8 cellular contexts compared by ENCODE assay signal in the genomic region with DNA sequence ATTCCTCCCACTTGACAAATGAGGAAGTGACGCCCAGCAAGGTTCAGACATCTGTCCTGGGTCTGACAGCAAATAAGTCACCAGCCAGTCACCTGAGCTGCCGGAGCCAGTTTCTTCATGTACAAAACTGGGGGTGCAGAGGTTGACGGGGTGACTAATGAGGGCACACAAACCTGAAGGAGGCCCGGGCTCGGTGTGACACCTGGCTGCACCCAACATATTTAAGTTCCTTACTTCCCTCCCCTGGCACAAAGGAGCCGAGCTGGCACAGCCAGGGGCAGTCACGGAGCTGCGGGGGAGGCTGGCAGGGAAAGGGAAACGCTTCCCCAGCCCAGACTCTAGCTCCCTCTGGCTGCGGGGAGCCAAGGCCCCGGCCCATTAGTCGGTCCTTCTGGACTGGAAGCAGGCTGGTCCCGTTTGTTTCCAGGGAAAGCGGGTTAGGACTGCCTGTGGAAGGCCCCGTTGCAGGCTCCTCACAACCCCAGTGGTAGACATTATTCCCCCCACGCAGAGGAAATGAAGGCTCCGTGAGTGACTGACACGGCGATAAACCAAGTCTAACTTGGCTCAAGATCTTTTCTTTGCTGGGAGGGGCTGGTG.
DNase-seq lines count a peak whose midpoint lies in the region; ATAC-seq, FAIRE-seq and TF ChIP-seq lines count a peak whose summit lies in the region.

No MANE protein-coding gene starts in this region.

- TF ChIP-seq CTCF in D721Med (IDR thresholded peaks at IDR 0.05; ENCODE audit: insufficient read depth, missing control alignments), result peak; percentile 33

- H3K4me1 ChIP-seq in HUES48 (ENCODE audit: control insufficient read depth, insufficient read depth, low read length), result peaks cover 20% of the 10 kb centered on the region; the same call in 1 of the 2 replicates

- peak overlapping the region; percentile 76 for H3K27ac ChIP-seq in HUES48 (ENCODE audit: low read depth, low read length)

- peak overlapping the region; percentile 84 for H3K4me3 Mint-ChIP-seq in T-helper 2 cell treated with Interferon-gamma antibody and Interleukin-4, amounts not matched to agents 5 μg/mL and 100 μg/mL, for 36 hours
- H3K4me3 Mint-ChIP-seq in central memory CD8-positive, alpha-beta T cell, result peak overlapping the region; percentile 83

- ATAC-seq in central memory CD8-positive, alpha-beta T cell (replicated peaks; ENCODE audit: extremely low read depth, poor library complexity, severe bottlenecking), result no peak
- ATAC-seq in HG03432 (IDR thresholded peaks at IDR 0.05; ENCODE audit: unreplicated experiment) (no peak), GM19395 (IDR thresholded peaks at IDR 0.05; ENCODE audit: unreplicated experiment) (no peak)

- no peaks in the 10 kb centered on the region for H3K9me3 Mint-ChIP-seq in T-helper 2 cell treated with Interferon-gamma antibody and Interleukin-4, amounts not matched to agents 5 μg/mL and 100 μg/mL, for 36 hours
- H3K9me3 Mint-ChIP-seq in central memory CD8-positive, alpha-beta T cell, result no peaks in the 10 kb centered on the region

- no peaks in the 10 kb centered on the region for H3K27me3 Mint-ChIP-seq in T-helper 2 cell treated with Interferon-gamma antibody and Interleukin-4, amounts not matched to agents 5 μg/mL and 100 μg/mL, for 36 hours (ENCODE audit: low read depth)
- H3K27me3 Mint-ChIP-seq in central memory CD8-positive, alpha-beta T cell, result no peaks in the 10 kb centered on the region

- peak overlapping the region; percentile 76 for H3K27ac Mint-ChIP-seq in T-helper 2 cell treated with Interferon-gamma antibody and Interleukin-4, amounts not matched to agents 5 μg/mL and 100 μg/mL, for 36 hours
- peak overlapping the region; percentile 90 for H3K27ac Mint-ChIP-seq in central memory CD8-positive, alpha-beta T cell (ENCODE audit: low read depth)

- peak; percentile 54 for DNase-seq in D721Med (ENCODE audit: insufficient read length, low spot score)
- DNase-seq in T-helper 2 cell treated with Interferon-gamma antibody and Interleukin-4, amounts not matched to agents 5 μg/mL and 100 μg/mL, for 36 hours (ENCODE audit: low spot score), result peak; percentile 19
- no peak for DNase-seq in central memory CD8-positive, alpha-beta T cell (ENCODE audit: low spot score in 2 of 2)
- DNase-seq in left kidney (ENCODE audit: low read depth, low spot score), result peak; percentile 68
- DNase-seq in stimulated activated CD4-positive, alpha-beta T cell treated with anti-CD3 and anti-CD28 coated beads, Interleukin-2, amount 100 ng/mL, for 4 hours (ENCODE audit: low read depth), result peak; percentile 40

- peak overlapping the region; percentile 85; the same call in 1 of the 2 replicates for H3K4me3 ChIP-seq in HUES48 (ENCODE audit: low read depth, low read length)

- peaks cover 2% of the 10 kb centered on the region for H3K36me3 Mint-ChIP-seq in T-helper 2 cell treated with Interferon-gamma antibody and Interleukin-4, amounts not matched to agents 5 μg/mL and 100 μg/mL, for 36 hours (ENCODE audit: low read depth)
- peaks cover 26% of the 10 kb centered on the region for H3K36me3 Mint-ChIP-seq in central memory CD8-positive, alpha-beta T cell (ENCODE audit: insufficient read depth)

- no peak for FAIRE-seq in D721Med (lab: Jason Lieb, UNC)

- 0 out of 2 replicates have a peak overlapping the region, but pooled peaks have one; percentile 63 for H3K9ac ChIP-seq in HUES48 (ENCODE audit: low read depth, low read length)

- no peaks in the 10 kb centered on the region for H3K36me3 ChIP-seq in HUES48 (ENCODE audit: control insufficient read depth, insufficient read depth, low read length)

- H3K27me3 ChIP-seq in HUES48 (ENCODE audit: control insufficient read depth, insufficient read depth, low read length), result peaks cover 43% of the 10 kb centered on the region

- peaks cover 37% of the 10 kb centered on the region for H3K4me1 Mint-ChIP-seq in T-helper 2 cell treated with Interferon-gamma antibody and Interleukin-4, amounts not matched to agents 5 μg/mL and 100 μg/mL, for 36 hours (ENCODE audit: low read depth)
- H3K4me1 Mint-ChIP-seq in central memory CD8-positive, alpha-beta T cell, result peaks cover 51% of the 10 kb centered on the region

- no peaks in the 10 kb centered on the region for H3K9me3 ChIP-seq in HUES48 (ENCODE audit: control insufficient read depth, insufficient read depth, low read length)

Comparison
In these comparisons a context has a peak if more than half of its experiments do, and no peak if none do; other contexts are left out.
1. DNase-seq: peak in D721Med (single experiment), T-helper 2 cell treated with Interferon-gamma antibody and Interleukin-4, amounts not matched to agents 5 μg/mL and 100 μg/mL, for 36 hours (single experiment), left kidney (single experiment) and stimulated activated CD4-positive, alpha-beta T cell treated with anti-CD3 and anti-CD28 coated beads, Interleukin-2, amount 100 ng/mL, for 4 hours (single experiment); none in central memory CD8-positive, alpha-beta T cell (0 of 2).